ENCODE assay signal across 1 cellular context in genomic region chr18:9931679-9932078, GRCh38.
TF ChIP-seq lines count a peak whose summit lies in the region.

No MANE protein-coding gene starts in this region.

TF ChIP-seq in K562, 482 proteins besides CTCF, POLR2A, EP300 and RAD21:
- TF ChIP-seq CEBPG (CRISPR knock-in tag; IDR thresholded peaks at IDR 0.05), result 0 out of 2 replicates have a peak, but pooled peaks have one; percentile 59
- TF ChIP-seq CEBPG (tag; conservative IDR thresholded peaks at IDR 0.05 in 1 of 2, IDR thresholded peaks at IDR 0.05 in 1 of 2), result peak; percentile 67 to 95
- TF ChIP-seq GATAD2A (IDR thresholded peaks at IDR 0.05), result no peak
- peak; percentile 97 for TF ChIP-seq CEBPB (tag; IDR thresholded peaks at IDR 0.05)
TF ChIP-seq in K562: peak in this region for 2.
